In the genomic region with DNA sequence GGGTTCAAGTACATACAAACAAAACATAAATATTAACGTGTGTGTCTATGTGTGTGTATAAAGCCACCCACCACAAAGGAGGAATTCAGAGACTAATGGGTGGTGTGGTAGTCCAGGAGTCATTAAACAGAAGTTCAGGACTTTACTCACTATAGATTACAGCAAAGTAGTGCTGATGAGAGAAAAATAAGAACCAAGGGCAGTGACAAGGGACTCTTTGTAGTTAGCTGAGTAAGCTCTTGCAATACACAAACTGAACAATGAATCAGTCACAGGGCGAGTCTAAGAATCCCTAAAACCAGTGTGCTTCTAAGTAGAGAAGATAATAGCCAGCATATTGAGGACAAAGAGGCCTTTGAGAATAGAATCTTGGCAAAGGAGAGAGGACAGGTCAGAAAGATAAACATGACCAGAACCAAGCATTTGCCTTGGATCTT, we compare ENCODE assay signal across 14 cellular contexts.
A peak's percentile ranks its signal among the peaks of the same experiment; 100 is the strongest.
DNase-seq lines count a peak whose midpoint lies in the region; ATAC-seq and TF ChIP-seq lines count a peak whose summit lies in the region.
"Had no signal": no experiment of that assay in that cellular context is flagged by ENCODE, and none has a peak within 500 bp of the region (broad histone marks: within the 10 kb centered on the region; RNA-seq: fewer than 3 reads in every experiment).

No MANE protein-coding gene starts in this region.

- no peak overlapping the region for H3K18ac ChIP-seq in mesendoderm (ENCODE audit: low read length)

- H2BK15ac ChIP-seq in mesendoderm (replicated peaks; ENCODE audit: low read depth), result no peak overlapping the region

- no peaks in the 10 kb centered on the region for H3K79me2 ChIP-seq in mesendoderm (ENCODE audit: control insufficient read depth, insufficient read depth, low read length)

- no peaks in the 10 kb centered on the region for H3K36me3 ChIP-seq in endodermal cell (ENCODE audit: control insufficient read depth, insufficient read depth, low read length)
- H3K36me3 ChIP-seq in mesendoderm (ENCODE audit: control insufficient read depth, insufficient read depth, low read length), result no peaks in the 10 kb centered on the region
- H3K36me3 ChIP-seq: right lobe of liver had no signal

- no peak overlapping the region for H2BK5ac ChIP-seq in mesendoderm (ENCODE audit: low read length)

- H3K27ac Mint-ChIP-seq in endodermal cell, result peak overlapping the region; percentile 89
- H3K27ac Mint-ChIP-seq in activated naive CD4-positive, alpha-beta T cell treated with anti-CD3 and anti-CD28 coated beads for 36 hours, result no peak overlapping the region
- H3K27ac Mint-ChIP-seq: activated CD4-positive, alpha-beta T cell treated with anti-CD3 and anti-CD28 coated beads for 36 hours; stimulated activated naive B cell treated with anti-CD40 and anti-IgM and Interleukin-4, amounts not matched to agents 10 μg/mL and 1 μg/mL and 100 μg/mL, for 72 hours had no signal

- no peak overlapping the region for H4K5ac ChIP-seq in mesendoderm (ENCODE audit: low read length)

- H3K27ac ChIP-seq in endodermal cell (ENCODE audit: low read depth, low read length) (peak overlapping the region; percentile 3), mesendoderm (ENCODE audit: low read depth, low read length) (peak overlapping the region; percentile 62)
- H3K27ac ChIP-seq: C4-2B, right lobe of liver had no signal

- H3K4me1 ChIP-seq in endodermal cell (ENCODE audit: control insufficient read depth, insufficient read depth, low read length) (peaks cover 14% of the 10 kb centered on the region), mesendoderm (ENCODE audit: control insufficient read depth, low read depth, low read length) (peaks cover 2% of the 10 kb centered on the region)
- H3K4me1 ChIP-seq: right lobe of liver had no signal

- H3K23ac ChIP-seq in mesendoderm (ENCODE audit: low read length), result no peak overlapping the region

- H2AK5ac ChIP-seq in mesendoderm (ENCODE audit: low read length), result no peak overlapping the region

- H3K9me3 ChIP-seq in endodermal cell (ENCODE audit: control insufficient read depth, low read length), result no peaks in the 10 kb centered on the region
- H3K9me3 ChIP-seq: right lobe of liver had no signal

- H3K4me2 ChIP-seq in mesendoderm (ENCODE audit: low read length), result no peak overlapping the region

- no peaks in the 10 kb centered on the region for H3K9me3 Mint-ChIP-seq in endodermal cell
- no peaks in the 10 kb centered on the region for H3K9me3 Mint-ChIP-seq in activated naive CD4-positive, alpha-beta T cell treated with anti-CD3 and anti-CD28 coated beads for 36 hours
- H3K9me3 Mint-ChIP-seq: stimulated activated naive B cell treated with anti-CD40 and anti-IgM and Interleukin-4, amounts not matched to agents 10 μg/mL and 1 μg/mL and 100 μg/mL, for 72 hours had no signal

- no peak for TF ChIP-seq CTCF in endodermal cell (conservative IDR thresholded peaks at IDR 0.05)

- H4K8ac ChIP-seq in mesendoderm (ENCODE audit: low read depth, low read length), result no peak overlapping the region

- H3K4me3 Mint-ChIP-seq in endodermal cell, result no peak overlapping the region
- H3K4me3 Mint-ChIP-seq in activated naive CD4-positive, alpha-beta T cell treated with anti-CD3 and anti-CD28 coated beads for 36 hours, result no peak overlapping the region
- H3K4me3 Mint-ChIP-seq: activated CD4-positive, alpha-beta T cell treated with anti-CD3 and anti-CD28 coated beads for 36 hours; stimulated activated naive B cell treated with anti-CD40 and anti-IgM and Interleukin-4, amounts not matched to agents 10 μg/mL and 1 μg/mL and 100 μg/mL, for 72 hours had no signal

- no peaks in the 10 kb centered on the region for H3K36me3 Mint-ChIP-seq in endodermal cell (ENCODE audit: low read depth)
- H3K36me3 Mint-ChIP-seq in activated naive CD4-positive, alpha-beta T cell treated with anti-CD3 and anti-CD28 coated beads for 36 hours (ENCODE audit: low read depth), result no peaks in the 10 kb centered on the region
- H3K36me3 Mint-ChIP-seq: stimulated activated naive B cell treated with anti-CD40 and anti-IgM and Interleukin-4, amounts not matched to agents 10 μg/mL and 1 μg/mL and 100 μg/mL, for 72 hours had no signal

- no peaks in the 10 kb centered on the region for H3K27me3 Mint-ChIP-seq in endodermal cell (ENCODE audit: insufficient read depth)
- no peaks in the 10 kb centered on the region for H3K27me3 Mint-ChIP-seq in activated naive CD4-positive, alpha-beta T cell treated with anti-CD3 and anti-CD28 coated beads for 36 hours (ENCODE audit: low read depth)
- H3K27me3 Mint-ChIP-seq: activated CD4-positive, alpha-beta T cell treated with anti-CD3 and anti-CD28 coated beads for 36 hours; stimulated activated naive B cell treated with anti-CD40 and anti-IgM and Interleukin-4, amounts not matched to agents 10 μg/mL and 1 μg/mL and 100 μg/mL, for 72 hours had no signal

- H3K4me3 ChIP-seq in endodermal cell (ENCODE audit: low read length) (no peak overlapping the region), mesendoderm (ENCODE audit: low read length) (no peak overlapping the region)
- H3K4me3 ChIP-seq: right lobe of liver had no signal

- H3K9ac ChIP-seq in endodermal cell (ENCODE audit: extremely low read depth, low read length, poor library complexity, severe bottlenecking), result peak overlapping the region; percentile 4
- H3K9ac ChIP-seq in mesendoderm (ENCODE audit: low read length), result no peak overlapping the region

- no peak for ATAC-seq in HG03457 (IDR thresholded peaks at IDR 0.05; ENCODE audit: unreplicated experiment)
- ATAC-seq: activated CD4-positive, alpha-beta T cell treated with anti-CD3 and anti-CD28 coated beads for 36 hours; stimulated activated naive B cell treated with anti-CD40 and anti-IgM and Interleukin-4, amounts not matched to agents 10 μg/mL and 1 μg/mL and 100 μg/mL, for 72 hours had no signal

- H3K4ac ChIP-seq in mesendoderm (ENCODE audit: low read depth, low read length), result no peak overlapping the region

- no peaks in the 10 kb centered on the region for H3K27me3 ChIP-seq in endodermal cell (ENCODE audit: control insufficient read depth, insufficient read depth, low read length, poor library complexity, severe bottlenecking)
- no peaks in the 10 kb centered on the region for H3K27me3 ChIP-seq in mesendoderm (ENCODE audit: insufficient read depth, low read length, poor library complexity)
- H3K27me3 ChIP-seq: right lobe of liver had no signal

- intact Hi-C loops in activated naive CD4-positive, alpha-beta T cell treated with anti-CD3 and anti-CD28 coated beads for 36 hours (cut with micrococcal nuclease), result no loop called here

- peak; percentile 13 for DNase-seq in AG20443 (ENCODE audit: low spot score)
- DNase-seq in NCI-H2196 (lab: John Stamatoyannopoulos, UW; ENCODE audit: unreplicated experiment), result peak; percentile 35
- DNase-seq in endodermal cell, result peak; percentile 58
- peak; percentile 97 for DNase-seq in mesendoderm
- no peak for DNase-seq in activated naive CD4-positive, alpha-beta T cell treated with anti-CD3 and anti-CD28 coated beads for 36 hours
- no peak for DNase-seq in mesenteric fat pad (ENCODE audit: low spot score)
- DNase-seq in mucosa of gallbladder (ENCODE audit: low spot score), result no peak
- DNase-seq: activated CD4-positive, alpha-beta T cell treated with anti-CD3 and anti-CD28 coated beads for 36 hours; GOT3; KBM-7; right lobe of liver; stimulated activated naive B cell treated with anti-CD40 and anti-IgM and Interleukin-4, amounts not matched to agents 10 μg/mL and 1 μg/mL and 100 μg/mL, for 72 hours had no signal

- peaks cover 41% of the 10 kb centered on the region for H3K4me1 Mint-ChIP-seq in endodermal cell
- H3K4me1 Mint-ChIP-seq in activated naive CD4-positive, alpha-beta T cell treated with anti-CD3 and anti-CD28 coated beads for 36 hours (ENCODE audit: low read depth), result no peaks in the 10 kb centered on the region
- H3K4me1 Mint-ChIP-seq: activated CD4-positive, alpha-beta T cell treated with anti-CD3 and anti-CD28 coated beads for 36 hours had no signal

- H3K56ac ChIP-seq in mesendoderm (ENCODE audit: low read length), result no peak overlapping the region

- 31% methylated on average over 2 of the region's 2 CpGs; no CpG with 5 or more reads in 1 of the 2 experiments for WGBS in endodermal cell (ENCODE audit: insufficient coverage in 1 of 2, insufficient read length in 1 of 2), 2 experiments
- no CpG with 5 or more reads among the region's 2 CpGs for WGBS in mesendoderm (ENCODE audit: extremely low coverage, insufficient coverage, low lambda C conversion rate)

- CTCF ChIA-PET in activated naive CD4-positive, alpha-beta T cell treated with anti-CD3 and anti-CD28 coated beads for 36 hours (lab: Charles Lee), result no interaction called here

- peak overlapping the region; percentile 61 for H2BK120ac ChIP-seq in mesendoderm (ENCODE audit: low read depth, low read length)

- no peaks in the 10 kb centered on the region for H3K79me1 ChIP-seq in mesendoderm (ENCODE audit: low read length)

Comparison
In these comparisons a context has a peak if more than half of its experiments do, and no peak if none do; other contexts are left out.
1. DNase-seq: peak in AG20443 (single experiment), NCI-H2196 (single experiment), endodermal cell (single experiment) and mesendoderm (single experiment); none in activated naive CD4-positive, alpha-beta T cell treated with anti-CD3 and anti-CD28 coated beads for 36 hours (single experiment), mesenteric fat pad (single experiment) and mucosa of gallbladder (single experiment).